ENCODE assay signal across 12 cellular contexts in genomic region chr11:43937434-43938411, GRCh38. TPM values are rescaled to one million over a fixed set of nuclear protein-coding genes. Genes with fewer than 3 reads are reported as not detected.
A peak's percentile ranks its signal among the peaks of the same experiment; 100 is the strongest.
DNase-seq lines count a peak whose midpoint lies in the region; ATAC-seq and TF ChIP-seq lines count a peak whose summit lies in the region.
"Had no signal": no experiment of that assay in that cellular context is flagged by ENCODE, and none has a peak within 500 bp of the region (broad histone marks: within the 10 kb centered on the region; RNA-seq: fewer than 3 reads in every experiment).

No MANE protein-coding gene starts in this region.

- 0 out of 4 replicates have a peak overlapping the region, but pooled peaks of 1 of the 2 experiments have one; percentile 35 for H3K27ac ChIP-seq in SK-N-SH (ENCODE audit: low read depth in 2 of 2, low read length in 1 of 2)
- H3K27ac ChIP-seq: neural progenitor cell had no signal

- WGBS in SK-N-SH (ENCODE audit: low lambda C conversion rate) = 60% methylated on average over 13 of the region's 14 CpGs

- no peak overlapping the region for H3K27ac Mint-ChIP-seq in stimulated activated memory B cell treated with anti-CD40 and anti-IgM and Interleukin-4, amounts not matched to agents 10 μg/mL and 1 μg/mL and 100 μg/mL, for 72 hours
- H3K27ac Mint-ChIP-seq: activated naive CD8-positive, alpha-beta T cell treated with anti-CD3 and anti-CD28 coated beads, Interleukin-2, amount 50 U/mL, for 24 hours; neural progenitor cell had no signal

- no peaks in the 10 kb centered on the region for H3K9me2 ChIP-seq in SK-N-SH

- no peaks in the 10 kb centered on the region for H3K9me3 Mint-ChIP-seq in stimulated activated memory B cell treated with anti-CD40 and anti-IgM and Interleukin-4, amounts not matched to agents 10 μg/mL and 1 μg/mL and 100 μg/mL, for 72 hours
- H3K9me3 Mint-ChIP-seq: activated naive CD8-positive, alpha-beta T cell treated with anti-CD3 and anti-CD28 coated beads, Interleukin-2, amount 50 U/mL, for 24 hours; neural progenitor cell had no signal

- H3F3A ChIP-seq in SK-N-SH (replicated peaks; ENCODE audit: insufficient read depth) = peaks cover 4% of the 10 kb centered on the region

- H3K4me3 Mint-ChIP-seq in stimulated activated memory B cell treated with anti-CD40 and anti-IgM and Interleukin-4, amounts not matched to agents 10 μg/mL and 1 μg/mL and 100 μg/mL, for 72 hours = no peak overlapping the region
- H3K4me3 Mint-ChIP-seq: activated naive CD8-positive, alpha-beta T cell treated with anti-CD3 and anti-CD28 coated beads, Interleukin-2, amount 50 U/mL, for 24 hours; neural progenitor cell had no signal

- ATAC-seq in stimulated activated memory B cell treated with anti-CD40 and anti-IgM and Interleukin-4, amounts not matched to agents 10 μg/mL and 1 μg/mL and 100 μg/mL, for 72 hours = peak; percentile 2
- ATAC-seq in HG03432 (IDR thresholded peaks at IDR 0.05; ENCODE audit: unreplicated experiment) = no peak
- no peak for ATAC-seq in GM19397 (IDR thresholded peaks at IDR 0.05; ENCODE audit: unreplicated experiment)
- ATAC-seq in HG03342 (IDR thresholded peaks at IDR 0.05; ENCODE audit: unreplicated experiment) = no peak
- ATAC-seq: activated naive CD8-positive, alpha-beta T cell treated with anti-CD3 and anti-CD28 coated beads, Interleukin-2, amount 50 U/mL, for 24 hours had no signal

- H3K9ac ChIP-seq in SK-N-SH = no peak overlapping the region
- H3K9ac ChIP-seq: neural progenitor cell had no signal

- H3K27me3 Mint-ChIP-seq in stimulated activated memory B cell treated with anti-CD40 and anti-IgM and Interleukin-4, amounts not matched to agents 10 μg/mL and 1 μg/mL and 100 μg/mL, for 72 hours = peaks cover 28% of the 10 kb centered on the region

- no peaks in the 10 kb centered on the region for H3K36me3 Mint-ChIP-seq in stimulated activated memory B cell treated with anti-CD40 and anti-IgM and Interleukin-4, amounts not matched to agents 10 μg/mL and 1 μg/mL and 100 μg/mL, for 72 hours
- H3K36me3 Mint-ChIP-seq: neural progenitor cell had no signal

- no peaks in the 10 kb centered on the region for H3K9me3 ChIP-seq in SK-N-SH
- H3K9me3 ChIP-seq: Peyer's patch had no signal

- POLR2A ChIA-PET in SK-N-SH (lab: Yijun Ruan, JAX) = no interaction called here

- CTCF ChIA-PET in SK-N-SH (lab: Yijun Ruan, JAX) = interaction anchor here (1.2 to 13.9 kb wide), 4 partner anchors 15 to 112 kb away, joined by 3 to 222 read pairs (median 28); no protein-coding TSS in a partner anchor

- DNase-seq in SK-N-SH (no peak), fibroblast of villous mesenchyme (ENCODE audit: low read depth) (peak; percentile 72), NCI-H1930 (lab: John Stamatoyannopoulos, UW) (no peak)
- DNase-seq: activated CD4-positive, alpha-beta T cell treated with anti-CD3 and anti-CD28 coated beads, Interleukin-2, amount 50 U/mL, for 48 hours; activated naive CD8-positive, alpha-beta T cell treated with anti-CD3 and anti-CD28 coated beads, Interleukin-2, amount 50 U/mL, for 24 hours; Peyer's patch had no signal

- peak; percentile 22; the same call in 1 of the 3 replicates for TF ChIP-seq CTCF in GM12872 (IDR thresholded peaks at IDR 0.05; ENCODE audit: insufficient read depth, low read depth, low read length)
- no peak for TF ChIP-seq CTCF in SK-N-SH (IDR thresholded peaks at IDR 0.05)
- TF ChIP-seq CTCF in fibroblast of villous mesenchyme (IDR thresholded peaks at IDR 0.05; ENCODE audit: insufficient read depth, low read depth, low read length) = no peak

- no peak for TF ChIP-seq RAD21 in SK-N-SH (IDR thresholded peaks at IDR 0.05; ENCODE audit: low read length)

- TF ChIP-seq EP300 in SK-N-SH (IDR thresholded peaks at IDR 0.05; ENCODE audit: borderline replicate concordance in 1 of 2, low read depth in 1 of 2, low read length in 1 of 2) = no peak

- no peaks in the 10 kb centered on the region for H4K20me1 ChIP-seq in SK-N-SH (ENCODE audit: insufficient read depth)

- no peaks in the 10 kb centered on the region for H3K36me3 ChIP-seq in SK-N-SH (replicated peaks in 1 of 2; ENCODE audit: control insufficient read depth in 1 of 2, insufficient read depth in 2 of 2, low read length in 1 of 2)
- H3K36me3 ChIP-seq: neural progenitor cell, Peyer's patch had no signal

- no peak overlapping the region for H3K4me3 ChIP-seq in SK-N-SH (ENCODE audit: low read depth in 2 of 2, low read length in 1 of 2)
- H3K4me3 ChIP-seq in fibroblast of villous mesenchyme (ENCODE audit: low read depth, low read length) = no peak overlapping the region
- H3K4me3 ChIP-seq: neural progenitor cell, Peyer's patch had no signal

- peaks cover 10% of the 10 kb centered on the region for H3K27me3 ChIP-seq in SK-N-SH (ENCODE audit: insufficient read depth)
- H3K27me3 ChIP-seq: Peyer's patch had no signal

- H3K4me1 Mint-ChIP-seq in stimulated activated memory B cell treated with anti-CD40 and anti-IgM and Interleukin-4, amounts not matched to agents 10 μg/mL and 1 μg/mL and 100 μg/mL, for 72 hours = peaks cover 6% of the 10 kb centered on the region

- peaks cover 7 to 50% of the 10 kb centered on the region in 2 experiments; a peak in 3 of 4 replicates for H3K4me1 ChIP-seq in SK-N-SH (ENCODE audit: control insufficient read depth in 1 of 2, insufficient read depth in 2 of 2, low read depth in 1 of 2, low read length in 1 of 2)

- peak overlapping the region; percentile 14; the same call in 1 of the 2 replicates for H3K4me2 ChIP-seq in SK-N-SH
- H3K4me2 ChIP-seq: neural progenitor cell had no signal

- no peaks in the 10 kb centered on the region for H3K79me2 ChIP-seq in SK-N-SH (ENCODE audit: insufficient read depth)

- H2AFZ ChIP-seq in SK-N-SH (ENCODE audit: low read depth) = 0 out of 2 replicates have a peak overlapping the region, but pooled peaks have one; percentile 63
- H2AFZ ChIP-seq: neural progenitor cell had no signal

TF ChIP-seq in SK-N-SH, 30 proteins besides CTCF, POLR2A, EP300 and RAD21:
- TF ChIP-seq FOSL2 (IDR thresholded peaks at IDR 0.05; ENCODE audit: borderline replicate concordance, low read depth) = peak; percentile 56; the same call in 1 of the 2 replicates
- TF ChIP-seq RXRA (IDR thresholded peaks at IDR 0.05; ENCODE audit: borderline replicate concordance, low read depth) = no peak
- no peak for TF ChIP-seq RFX5 (IDR thresholded peaks at IDR 0.05; ENCODE audit: low read length)
- TF ChIP-seq MAX (IDR thresholded peaks at IDR 0.05; ENCODE audit: low read depth) = no peak

RNA-seq across cellular contexts. Expression of gene C11orf96, which starts 4.7 kb away (rescaled TPM):
- 11.1 and 18.0 TPM in 2 replicates for polyA plus RNA-seq in SK-N-SH (2012; rRNA removed)
- 14.6 and 28.5 TPM in 2 replicates for polyA plus RNA-seq in SK-N-SH (2012; cell fraction: cytosol; rRNA removed)
- 20.2 and 38.7 TPM in 2 replicates for polyA plus RNA-seq in SK-N-SH (2012; cell fraction: nucleus; rRNA removed)
- total RNA-seq in fibroblast of villous mesenchyme = 13.2 and 17.3 TPM in 2 replicates

RNA-seq across cellular contexts. Expression of gene ALKBH3, which starts 57.1 kb away (rescaled TPM):
- 27.0 and 34.2 TPM in 2 replicates for polyA plus RNA-seq in SK-N-SH (2012; rRNA removed)
- 31.6 and 37.2 TPM in 2 replicates for polyA plus RNA-seq in SK-N-SH (2012; cell fraction: cytosol; rRNA removed)
- 27.6 and 30.8 TPM in 2 replicates for polyA plus RNA-seq in SK-N-SH (2012; cell fraction: nucleus; rRNA removed)
- 33.7 and 51.5 TPM in 2 replicates for total RNA-seq in fibroblast of villous mesenchyme
